ENCODE assay signal across 8 cellular contexts in the genomic region with DNA sequence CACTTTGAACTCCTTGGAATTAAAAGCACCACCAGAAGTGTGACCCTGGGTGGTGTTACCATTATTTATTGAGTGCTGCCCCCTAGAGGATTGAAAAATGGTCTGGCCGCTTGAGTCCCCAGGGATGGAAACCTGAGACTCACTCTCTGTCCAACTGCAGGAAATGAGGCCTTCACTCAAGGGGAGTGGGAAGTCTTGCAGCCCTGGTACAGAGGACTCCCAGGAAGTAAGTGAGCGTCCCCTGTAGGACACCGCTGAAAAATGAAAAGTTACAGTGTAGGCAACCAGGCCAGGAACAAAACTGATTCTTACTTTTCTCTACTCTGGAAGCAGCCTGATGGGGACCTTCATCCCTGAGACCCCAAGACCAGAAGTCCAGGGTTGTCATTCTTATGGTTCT. TPM values are rescaled to one million over a fixed set of nuclear protein-coding genes. Genes with fewer than 3 reads are reported as not detected.
DNase-seq lines count a peak whose midpoint lies in the region; ATAC-seq and TF ChIP-seq lines count a peak whose summit lies in the region.

No MANE protein-coding gene starts in this region.

- H3K4me3 ChIP-seq in fibroblast of lung (replicated peaks in 1 of 4; ENCODE audit: control extremely low read depth in 1 of 4, insufficient read depth in 1 of 4, low read depth in 3 of 4, low read length in 4 of 4) = no peak overlapping the region
- H3K4me3 ChIP-seq in neural progenitor cell = no peak overlapping the region

- peaks cover 3% of the 10 kb centered on the region for H3K79me2 ChIP-seq in fibroblast of lung (ENCODE audit: control insufficient read depth, insufficient read depth, low read length)
- H3K79me2 ChIP-seq in neural progenitor cell (ENCODE audit: low read depth) = peaks cover 24% of the 10 kb centered on the region

- H3K36me3 ChIP-seq in fibroblast of lung (ENCODE audit: control insufficient read depth, insufficient read depth, low read length) = no peaks in the 10 kb centered on the region
- no peaks in the 10 kb centered on the region for H3K36me3 ChIP-seq in neural progenitor cell

- H3K4me1 Mint-ChIP-seq in activated CD4-positive, alpha-beta memory T cell treated with anti-CD3 and anti-CD28 coated beads, Interleukin-2, amount 10 ng/mL, durations not matched to agents 7 days and 5 days = peaks cover 28% of the 10 kb centered on the region
- peaks cover 41% of the 10 kb centered on the region for H3K4me1 Mint-ChIP-seq in neural progenitor cell

- peaks cover 2% of the 10 kb centered on the region for H3K4me1 ChIP-seq in fibroblast of lung (ENCODE audit: control insufficient read depth, extremely low read depth, insufficient read depth, low read length)
- H3K4me1 ChIP-seq in neural progenitor cell = peaks cover 35% of the 10 kb centered on the region

- H3K36me3 Mint-ChIP-seq in activated CD4-positive, alpha-beta memory T cell treated with anti-CD3 and anti-CD28 coated beads, Interleukin-2, amount 10 ng/mL, durations not matched to agents 7 days and 5 days (ENCODE audit: low read depth) = no peaks in the 10 kb centered on the region
- H3K36me3 Mint-ChIP-seq in neural progenitor cell = no peaks in the 10 kb centered on the region

- no peaks in the 10 kb centered on the region for H3K27me3 ChIP-seq in fibroblast of lung (ENCODE audit: control insufficient read depth, insufficient read depth, low read length)
- peaks cover 36% of the 10 kb centered on the region for H3K27me3 ChIP-seq in neural progenitor cell

- TF ChIP-seq CTCF in fibroblast of lung (conservative IDR thresholded peaks at IDR 0.05 in 1 of 2, IDR thresholded peaks at IDR 0.05 in 1 of 2; ENCODE audit: low read depth in 1 of 2, low read length in 2 of 2) (peak; percentile 62 to 69), neural progenitor cell (IDR thresholded peaks at IDR 0.05) (peak; percentile 84)

- peaks cover 55% of the 10 kb centered on the region for H3K27me3 Mint-ChIP-seq in activated CD4-positive, alpha-beta memory T cell treated with anti-CD3 and anti-CD28 coated beads, Interleukin-2, amount 10 ng/mL, durations not matched to agents 7 days and 5 days
- peaks cover 40% of the 10 kb centered on the region for H3K27me3 Mint-ChIP-seq in neural progenitor cell (ENCODE audit: insufficient read depth, low read depth)

- H3K27ac Mint-ChIP-seq in activated CD4-positive, alpha-beta memory T cell treated with anti-CD3 and anti-CD28 coated beads, Interleukin-2, amount 10 ng/mL, durations not matched to agents 7 days and 5 days = no peak overlapping the region
- H3K27ac Mint-ChIP-seq in neural progenitor cell = no peak overlapping the region

- peak; percentile 45 for DNase-seq in DMS79 (lab: John Stamatoyannopoulos, UW)
- DNase-seq in HK-2 (ENCODE audit: unreplicated experiment) = peak; percentile 76
- DNase-seq in NCI-H748 treated with DMSO at 0.1 percent for 48 hours (lab: John Stamatoyannopoulos, UW) = peak; percentile 91
- DNase-seq in activated CD4-positive, alpha-beta memory T cell treated with anti-CD3 and anti-CD28 coated beads, Interleukin-2, amount 10 ng/mL, durations not matched to agents 7 days and 5 days = peak; percentile 47
- peak; percentile 88 to 91 for DNase-seq in fibroblast of lung (ENCODE audit: low read depth in 2 of 2)
- peak; percentile 94 for DNase-seq in neural progenitor cell (ENCODE audit: low spot score)
- DNase-seq in mesenteric fat pad (ENCODE audit: low spot score) = no peak

- H4K20me1 ChIP-seq in fibroblast of lung (ENCODE audit: control insufficient read depth, extremely low read depth, insufficient read depth, low read length) (no peaks in the 10 kb centered on the region), neural progenitor cell (ENCODE audit: low read depth) (no peaks in the 10 kb centered on the region)

- H3K4me2 ChIP-seq in fibroblast of lung (ENCODE audit: extremely low read depth, insufficient read depth, low read length) (no peak overlapping the region), neural progenitor cell (no peak overlapping the region)

- H3K27ac ChIP-seq in fibroblast of lung (ENCODE audit: insufficient read depth, low read length) (no peak overlapping the region), neural progenitor cell (no peak overlapping the region)

- peaks cover 20% of the 10 kb centered on the region for H3F3A ChIP-seq in neural progenitor cell (ENCODE audit: low read depth)

- H3K9me3 Mint-ChIP-seq in activated CD4-positive, alpha-beta memory T cell treated with anti-CD3 and anti-CD28 coated beads, Interleukin-2, amount 10 ng/mL, durations not matched to agents 7 days and 5 days = no peaks in the 10 kb centered on the region
- H3K9me3 Mint-ChIP-seq in neural progenitor cell = no peaks in the 10 kb centered on the region

- peak; percentile 56 for ATAC-seq in GM21390 (IDR thresholded peaks at IDR 0.05; ENCODE audit: unreplicated experiment)

- H2AFZ ChIP-seq in fibroblast of lung (ENCODE audit: low read length) (no peak overlapping the region), neural progenitor cell (replicated peaks) (no peak overlapping the region)

- no peak overlapping the region for H3K4me3 Mint-ChIP-seq in activated CD4-positive, alpha-beta memory T cell treated with anti-CD3 and anti-CD28 coated beads, Interleukin-2, amount 10 ng/mL, durations not matched to agents 7 days and 5 days
- peak overlapping the region; percentile 60 for H3K4me3 Mint-ChIP-seq in neural progenitor cell

- H3K9me3 ChIP-seq in fibroblast of lung (ENCODE audit: control insufficient read depth, insufficient read depth, low read depth, low read length) = no peaks in the 10 kb centered on the region
- no peaks in the 10 kb centered on the region for H3K9me3 ChIP-seq in neural progenitor cell (ENCODE audit: low read depth)

- H3K9ac ChIP-seq in fibroblast of lung (ENCODE audit: insufficient read depth, low read length) = no peak overlapping the region
- H3K9ac ChIP-seq in neural progenitor cell = no peak overlapping the region

- POLR2A ChIA-PET in activated CD4-positive, alpha-beta memory T cell treated with anti-CD3 and anti-CD28 coated beads, Interleukin-2, amount 10 ng/mL, durations not matched to agents 7 days and 5 days (lab: Charles Lee) = no interaction called here

- CTCF ChIA-PET in activated CD4-positive, alpha-beta memory T cell treated with anti-CD3 and anti-CD28 coated beads, Interleukin-2, amount 10 ng/mL, durations not matched to agents 7 days and 5 days (lab: Charles Lee) = interaction anchor here (0.8 to 1.2 kb wide), 2 partner anchors 806 to 1624 kb away, joined by 3 to 5 read pairs; no protein-coding TSS in a partner anchor

RNA-seq across cellular contexts. Expression of a gene that starts 2.2 kb away (rescaled TPM):
- 1 to 10 TPM; 1.4 to 2.3 TPM for total RNA-seq in activated CD4-positive, alpha-beta memory T cell treated with anti-CD3 and anti-CD28 coated beads, Interleukin-2, amount 10 ng/mL, durations not matched to agents 7 days and 5 days
- total RNA-seq in fibroblast of lung = 22.9 and 28.7 TPM in 2 replicates
- polyA plus RNA-seq in fibroblast of lung = 16.6 and 23.9 TPM in 2 replicates
- 12.5 and 15.7 TPM in 2 replicates for polyA plus RNA-seq in fibroblast of lung (2012)
- 77.2 and 77.3 TPM in 2 replicates for polyA minus RNA-seq in fibroblast of lung (ENCODE audit: low replicate concordance)
- total RNA-seq in neural progenitor cell (ENCODE audit: low replicate concordance) = 27.8 and 32.0 TPM in 2 replicates
- total RNA-seq in mesenteric fat pad = 66.7 TPM
